Comparison of ENCODE assay signal across 1 cellular context in genomic region chr21:17738171-17738953, GRCh38.
TF ChIP-seq lines count a peak whose summit lies in the region.

No MANE protein-coding gene starts in this region.

TF ChIP-seq in H1, 55 proteins besides CTCF, POLR2A, EP300 and RAD21:
- no peak for TF ChIP-seq RFX5 (IDR thresholded peaks at IDR 0.05; ENCODE audit: borderline replicate concordance, low read depth, low read length)
- TF ChIP-seq GABPA (IDR thresholded peaks at IDR 0.05; ENCODE audit: borderline replicate concordance, insufficient read depth, low read length): no peak
- no peak for TF ChIP-seq CREB1 (IDR thresholded peaks at IDR 0.05)
- no peak for TF ChIP-seq NRF1 (IDR thresholded peaks at IDR 0.05; ENCODE audit: low read depth, low read length)
- no peak for TF ChIP-seq EZH2 (IDR thresholded peaks at IDR 0.05; ENCODE audit: low read depth, low read length, severe bottlenecking)
- TF ChIP-seq CHD2 (IDR thresholded peaks at IDR 0.05; ENCODE audit: low read length): no peak
- no peak for TF ChIP-seq SIRT6 (IDR thresholded peaks at IDR 0.05; ENCODE audit: low read length)
- TF ChIP-seq KDM1A (IDR thresholded peaks at IDR 0.05; ENCODE audit: borderline replicate concordance, low read length): no peak
